Comparison of ENCODE assay signal across 19 cellular contexts in genomic region chr5:158882660-158883059, GRCh38.
A peak's percentile ranks its signal among the peaks of the same experiment; 100 is the strongest.
DNase-seq lines count a peak whose midpoint lies in the region; ATAC-seq and TF ChIP-seq lines count a peak whose summit lies in the region.
"Had no signal": no experiment of that assay in that cellular context is flagged by ENCODE, and none has a peak within 500 bp of the region (broad histone marks: within the 10 kb centered on the region; RNA-seq: fewer than 3 reads in every experiment).

No MANE protein-coding gene starts in this region.

- H3K27ac ChIP-seq in OCI-LY3 (ENCODE audit: low read length) (peak overlapping the region; percentile 94), gastroesophageal sphincter (no peak overlapping the region)
- H3K27ac ChIP-seq: HL-60 had no signal

- H3K9me3 ChIP-seq in OCI-LY3 (ENCODE audit: insufficient read depth, low read length) (no peaks in the 10 kb centered on the region), gastroesophageal sphincter (no peaks in the 10 kb centered on the region)
- H3K9me3 ChIP-seq: HAP-1, SK-N-SH had no signal

- H3K27me3 Mint-ChIP-seq in naive B cell, result no peaks in the 10 kb centered on the region
- H3K27me3 Mint-ChIP-seq in activated CD4-positive, alpha-beta memory T cell treated with anti-CD3 and anti-CD28 coated beads, Interleukin-2, amount 10 ng/mL, durations not matched to agents 7 days and 5 days, result no peaks in the 10 kb centered on the region

- H3K4me1 Mint-ChIP-seq in naive B cell, result peaks cover 72 to 87% (median 86%) of the 10 kb centered on the region in 3 donors
- H3K4me1 Mint-ChIP-seq in activated CD4-positive, alpha-beta memory T cell treated with anti-CD3 and anti-CD28 coated beads, Interleukin-2, amount 10 ng/mL, durations not matched to agents 7 days and 5 days, result peaks cover 11% of the 10 kb centered on the region
- H3K4me1 Mint-ChIP-seq: T-helper 17 cell had no signal

- TF ChIP-seq CTCF in GM12865 (IDR thresholded peaks at IDR 0.05; ENCODE audit: insufficient read depth, low read depth, low read length, missing control alignments), result no peak
- TF ChIP-seq CTCF in OCI-LY3 (IDR thresholded peaks at IDR 0.05; ENCODE audit: low read depth, low read length), result no peak
- no peak for TF ChIP-seq CTCF in gastroesophageal sphincter (IDR thresholded peaks at IDR 0.05)

- H3K36me3 ChIP-seq in OCI-LY3 (replicated peaks; ENCODE audit: low read depth, low read length) (no peaks in the 10 kb centered on the region), gastroesophageal sphincter (no peaks in the 10 kb centered on the region)
- H3K36me3 ChIP-seq: HAP-1 had no signal

- ATAC-seq in naive B cell (ENCODE audit: low read depth in 2 of 2), result peak; percentile 46 to 55
- ATAC-seq in gastroesophageal sphincter, result no peak
- ATAC-seq: T-helper 17 cell had no signal

- H3K27me3 ChIP-seq in OCI-LY3 (ENCODE audit: low read depth, low read length), result no peaks in the 10 kb centered on the region
- peaks cover 9% of the 10 kb centered on the region for H3K27me3 ChIP-seq in gastroesophageal sphincter

- H3K9me3 Mint-ChIP-seq in naive B cell, result no peaks in the 10 kb centered on the region
- H3K9me3 Mint-ChIP-seq in activated CD4-positive, alpha-beta memory T cell treated with anti-CD3 and anti-CD28 coated beads, Interleukin-2, amount 10 ng/mL, durations not matched to agents 7 days and 5 days, result no peaks in the 10 kb centered on the region
- H3K9me3 Mint-ChIP-seq: HFFc6 had no signal

- H3K36me3 Mint-ChIP-seq in naive B cell, result no peaks in the 10 kb centered on the region
- H3K36me3 Mint-ChIP-seq in activated CD4-positive, alpha-beta memory T cell treated with anti-CD3 and anti-CD28 coated beads, Interleukin-2, amount 10 ng/mL, durations not matched to agents 7 days and 5 days (ENCODE audit: low read depth), result no peaks in the 10 kb centered on the region

- H2AFZ ChIP-seq in OCI-LY3 (ENCODE audit: low read depth, low read length), result no peak overlapping the region

- H3K27ac Mint-ChIP-seq in naive B cell, result peak overlapping the region; percentile 12 to 72 (median 53)
- no peak overlapping the region for H3K27ac Mint-ChIP-seq in activated CD4-positive, alpha-beta memory T cell treated with anti-CD3 and anti-CD28 coated beads, Interleukin-2, amount 10 ng/mL, durations not matched to agents 7 days and 5 days
- H3K27ac Mint-ChIP-seq: HFFc6, T-helper 17 cell had no signal

- CTCF ChIA-PET in activated CD4-positive, alpha-beta memory T cell treated with anti-CD3 and anti-CD28 coated beads, Interleukin-2, amount 10 ng/mL, durations not matched to agents 7 days and 5 days (lab: Charles Lee), result no interaction called here

- peak overlapping the region; percentile 78 for H3K4me2 ChIP-seq in OCI-LY3 (ENCODE audit: low read length)
- H3K4me2 ChIP-seq: SK-N-SH had no signal

- 91 to 100% methylated on average over 1 to 5 of the region's 5 CpGs for WGBS in gastroesophageal sphincter (ENCODE audit: low coverage in 1 of 2), 2 donors

- H3K4me1 ChIP-seq in OCI-LY3 (ENCODE audit: low read length) (peaks cover 96% of the 10 kb centered on the region), gastroesophageal sphincter (peaks cover 0 to 37% (median 14%) of the 10 kb centered on the region in 3 donors)

- H4K20me1 ChIP-seq in OCI-LY3 (ENCODE audit: insufficient read depth, low read length), result no peaks in the 10 kb centered on the region

- DNase-seq in GM12865 (ENCODE audit: low read depth) (peak; percentile 17), naive B cell (no peak), NCI-H82 treated with DMSO at 0.1 percent for 48 hours (lab: John Stamatoyannopoulos, UW; ENCODE audit: unreplicated experiment) (no peak)
- DNase-seq in activated CD4-positive, alpha-beta T cell treated with anti-CD3 and anti-CD28 coated beads, Interleukin-2, amount 50 U/mL, for 4 hours, result no peak
- DNase-seq in activated CD4-positive, alpha-beta memory T cell treated with anti-CD3 and anti-CD28 coated beads, Interleukin-2, amount 10 ng/mL, durations not matched to agents 7 days and 5 days, result no peak
- DNase-seq: Calu3, DND-41, GOT3, HFFc6, NCI-H1105, NCI-H146, NCI-H2029, NCI-H526 treated with DMSO at 0.1 percent for 48 hours, SK-N-SH, T-helper 17 cell had no signal

- no peak for TF ChIP-seq EP300 in gastroesophageal sphincter (IDR thresholded peaks at IDR 0.05)

- TF ChIP-seq POLR2A in gastroesophageal sphincter (IDR thresholded peaks at IDR 0.05), result no peak

- peaks cover 46% of the 10 kb centered on the region for H3K79me2 ChIP-seq in OCI-LY3 (ENCODE audit: low read length)

- POLR2A ChIA-PET in activated CD4-positive, alpha-beta memory T cell treated with anti-CD3 and anti-CD28 coated beads, Interleukin-2, amount 10 ng/mL, durations not matched to agents 7 days and 5 days (lab: Charles Lee), result no interaction called here

- H3K4me3 ChIP-seq in GM12865 (ENCODE audit: low read depth, low read length), result peak overlapping the region; percentile 22
- H3K4me3 ChIP-seq in OCI-LY3 (ENCODE audit: low read length), result 0 out of 2 replicates have a peak overlapping the region, but pooled peaks have one; percentile 62
- no peak overlapping the region for H3K4me3 ChIP-seq in gastroesophageal sphincter
- H3K4me3 ChIP-seq: HAP-1 had no signal

- peak overlapping the region; percentile 72 for H3K9ac ChIP-seq in OCI-LY3 (ENCODE audit: low read length)
- H3K9ac ChIP-seq: SK-N-SH had no signal

- H3K4me3 Mint-ChIP-seq in naive B cell, result peak overlapping the region in 5 of 8 donors; percentile 20 to 69 (median 48)
- no peak overlapping the region for H3K4me3 Mint-ChIP-seq in activated CD4-positive, alpha-beta memory T cell treated with anti-CD3 and anti-CD28 coated beads, Interleukin-2, amount 10 ng/mL, durations not matched to agents 7 days and 5 days
- H3K4me3 Mint-ChIP-seq: HFFc6, T-helper 17 cell had no signal

Comparison
In these comparisons a context has a peak if more than half of its experiments do, and no peak if none do; other contexts are left out.
1. H3K4me3 ChIP-seq: peak in GM12865 (single experiment) and OCI-LY3 (single experiment); none in gastroesophageal sphincter (0 of 2).